Comparison of ENCODE assay signal across 16 cellular contexts in the genomic region with DNA sequence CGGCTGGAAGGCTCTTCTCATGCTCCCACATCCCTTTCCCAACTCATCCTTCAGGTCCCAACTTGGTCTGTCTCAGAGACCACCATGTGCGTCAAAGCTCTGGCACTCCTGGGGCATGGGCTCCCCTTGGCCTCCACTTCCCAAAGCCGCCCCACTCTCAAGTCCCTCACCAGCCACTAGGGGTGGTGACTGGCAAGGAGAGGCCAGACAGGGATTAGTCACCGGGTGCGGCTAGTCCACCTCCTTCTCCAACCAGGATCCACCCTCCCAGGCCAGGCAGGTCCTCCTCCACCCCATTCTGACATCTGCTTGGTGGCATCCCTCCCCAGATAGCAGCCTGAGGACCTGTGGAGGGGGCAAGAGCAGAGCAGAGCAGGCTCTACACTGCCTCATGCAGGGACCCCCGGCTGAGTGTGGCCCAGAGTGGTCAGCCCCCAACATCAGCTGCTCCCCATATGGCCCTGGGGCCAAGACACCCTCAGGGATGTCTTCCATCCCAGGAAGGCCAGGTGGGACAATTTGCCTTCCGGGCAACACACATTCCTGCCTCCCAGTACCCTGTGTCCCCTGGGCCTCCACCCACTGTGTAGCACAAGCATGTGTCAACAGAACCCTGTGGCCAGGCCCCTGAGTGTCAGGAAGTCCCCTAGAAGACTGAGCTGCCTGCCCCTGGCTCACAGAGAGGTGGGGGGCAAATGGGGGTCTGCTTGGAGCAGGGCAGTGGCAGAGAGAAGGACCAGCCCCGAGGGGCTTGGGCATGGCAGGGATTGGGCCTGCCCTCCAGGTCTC. TPM values are rescaled to one million over a fixed set of nuclear protein-coding genes. Genes with fewer than 3 reads are reported as not detected.
DNase-seq lines count a peak whose midpoint lies in the region; FAIRE-seq and TF ChIP-seq lines count a peak whose summit lies in the region.
"Had no signal": no experiment of that assay in that cellular context is flagged by ENCODE, and none has a peak within 500 bp of the region (broad histone marks: within the 10 kb centered on the region; RNA-seq: fewer than 3 reads in every experiment).

No MANE protein-coding gene starts in this region.

- peak in 2 of 3 experiments; percentile 29 to 35; a peak in 3 of 4 replicates for TF ChIP-seq CTCF in H1 (IDR thresholded peaks at IDR 0.05; ENCODE audit: control extremely low read depth in 1 of 3, insufficient read depth in 1 of 3, low read depth in 1 of 3, low read length in 3 of 3)

- H3K18ac ChIP-seq in H1 (ENCODE audit: extremely low read depth, low read length) = no peak overlapping the region
- peak overlapping the region; percentile 45 for H3K18ac ChIP-seq in neuronal stem cell (ENCODE audit: low read length)

- H3K23me2 ChIP-seq in H1 (ENCODE audit: low read depth, low read length) = no peaks in the 10 kb centered on the region; the same call in none of the 2 replicates

- no peak for TF ChIP-seq RAD21 in H1 (IDR thresholded peaks at IDR 0.05 in 1 of 2, conservative IDR thresholded peaks at IDR 0.05 in 1 of 2; ENCODE audit: low read depth in 2 of 2, low read length in 2 of 2)

- TF ChIP-seq POLR2A in H1 (IDR thresholded peaks at IDR 0.05; ENCODE audit: control extremely low read depth in 1 of 2, low read depth in 2 of 2, low read length in 2 of 2) = no peak

- H3K9me3 ChIP-seq in H1 (ENCODE audit: insufficient read depth in 2 of 2, low read depth in 1 of 2, low read length in 1 of 2) (peaks cover 0 to 9% of the 10 kb centered on the region in 2 experiments; a peak in 2 of 4 replicates), neuronal stem cell (replicated peaks in 1 of 2; ENCODE audit: control insufficient read depth in 2 of 2, insufficient read depth in 1 of 2, low read depth in 1 of 2, low read length in 2 of 2) (peaks cover 0 to 2% of the 10 kb centered on the region in 2 donors)
- H3K9me3 ChIP-seq: lower lobe of right lung had no signal

- H2BK5ac ChIP-seq in H1 (ENCODE audit: low read depth, low read length) (no peak overlapping the region), neuronal stem cell (ENCODE audit: low read length) (no peak overlapping the region)

- H2BK15ac ChIP-seq in H1 (ENCODE audit: low read length) (peak overlapping the region; percentile 54; the same call in 1 of the 2 replicates), neuronal stem cell (ENCODE audit: low read length) (no peak overlapping the region)

- CTCF ChIA-PET in H1 (lab: Charles Lee; ENCODE audit: partially characterized antibody) = interaction anchor here (0.9 to 1.3 kb wide), 3 partner anchors 12 to 164 kb away, joined by 3 read pairs; no protein-coding TSS in a partner anchor

- H4K91ac ChIP-seq in H1 (replicated peaks; ENCODE audit: insufficient read length, low read length) = no peak overlapping the region
- no peak overlapping the region for H4K91ac ChIP-seq in neuronal stem cell (ENCODE audit: low read depth, low read length, poor library complexity)

- H3K4me2 ChIP-seq in H1 (ENCODE audit: insufficient read depth in 1 of 2, low read depth in 2 of 2, low read length in 2 of 2) = no peak overlapping the region
- H3K4me2 ChIP-seq in neuronal stem cell (ENCODE audit: insufficient read depth, low read length, poor library complexity, severe bottlenecking) = no peak overlapping the region
- H3K4me2 ChIP-seq: smooth muscle cell had no signal

- no peak overlapping the region for H3K4me3 ChIP-seq in H1 (ENCODE audit: extremely low read depth in 1 of 4, insufficient read depth in 2 of 4, low read depth in 3 of 4, low read length in 4 of 4)
- H3K4me3 ChIP-seq in neuronal stem cell (ENCODE audit: low read length in 2 of 2) = no peak overlapping the region
- H3K4me3 ChIP-seq: heart right ventricle, lower lobe of right lung, smooth muscle cell had no signal

- H4K20me1 ChIP-seq in H1 (replicated peaks in 1 of 2; ENCODE audit: control insufficient read depth in 1 of 2, insufficient read depth in 2 of 2, low read length in 2 of 2) = peaks cover 3 to 20% of the 10 kb centered on the region in 2 experiments

- H3K14ac ChIP-seq in H1 (ENCODE audit: insufficient read length) (no peak overlapping the region), neuronal stem cell (ENCODE audit: low read length) (peak overlapping the region; percentile 59)

- no peaks in the 10 kb centered on the region; a peak in 2 of 7 replicates for H3K27me3 ChIP-seq in H1 (replicated peaks in 1 of 4; ENCODE audit: control insufficient read depth in 3 of 4, extremely low read depth in 1 of 4, insufficient read depth in 3 of 4, low read length in 3 of 4)
- no peaks in the 10 kb centered on the region for H3K27me3 ChIP-seq in neuronal stem cell (ENCODE audit: control insufficient read depth in 3 of 3, insufficient read depth in 3 of 3, low read depth in 1 of 3, low read length in 3 of 3)

- H2AK5ac ChIP-seq in H1 (ENCODE audit: low read depth, low read length) (no peak overlapping the region), neuronal stem cell (ENCODE audit: low read depth, low read length) (peak overlapping the region; percentile 65)

- H3K79me2 ChIP-seq in H1 (ENCODE audit: control insufficient read depth in 1 of 2, insufficient read depth in 2 of 2, low read length in 2 of 2) = no peaks in the 10 kb centered on the region

- POLR2A ChIA-PET in H1 (lab: Charles Lee; ENCODE audit: partially characterized antibody) = no interaction called here

- no peaks in the 10 kb centered on the region for H3K79me1 ChIP-seq in H1 (ENCODE audit: low read depth, low read length)
- peaks cover 2% of the 10 kb centered on the region for H3K79me1 ChIP-seq in neuronal stem cell (ENCODE audit: low read depth, low read length)

- H3K4ac ChIP-seq in H1 (replicated peaks; ENCODE audit: insufficient read length, low read depth, low read length) (no peak overlapping the region), neuronal stem cell (ENCODE audit: low read length) (no peak overlapping the region)

- H2BK20ac ChIP-seq in H1 (ENCODE audit: low read length) = no peak overlapping the region

- H4K5ac ChIP-seq in H1 (ENCODE audit: insufficient read length, low read depth, low read length) = no peak overlapping the region

- peak; percentile 39 for DNase-seq in Daoy (ENCODE audit: low read depth)
- DNase-seq in HT-29 (ENCODE audit: low spot score) = peak; percentile 74
- no peak for DNase-seq in H1 (ENCODE audit: low read depth in 1 of 2, low spot score in 2 of 2)
- no peak for DNase-seq in neuronal stem cell (ENCODE audit: low spot score)
- DNase-seq in GM19240 (ENCODE audit: insufficient read length, low spot score) = no peak
- no peak for DNase-seq in NCI-H748 (lab: John Stamatoyannopoulos, UW; ENCODE audit: unreplicated experiment)
- DNase-seq in cortex of kidney (lab: John Stamatoyannopoulos, UW) = no peak
- DNase-seq: activated T-cell treated with anti-CD3 and anti-CD28 coated beads for 4 hours; amygdala; effector memory CD4-positive, alpha-beta T cell; heart right ventricle; lower lobe of right lung; NCI-H1436 had no signal

- no peak overlapping the region for H3K27ac ChIP-seq in H1 (ENCODE audit: low read depth, low read length)
- H3K27ac ChIP-seq in neuronal stem cell (replicated peaks; ENCODE audit: low read length) = no peak overlapping the region
- H3K27ac ChIP-seq: heart right ventricle, lower lobe of right lung had no signal

- no peak for TF ChIP-seq EP300 in H1 (IDR thresholded peaks at IDR 0.05; ENCODE audit: borderline replicate concordance in 1 of 2, low read depth in 2 of 2, low read length in 2 of 2)

- H2BK12ac ChIP-seq in H1 (ENCODE audit: low read depth, low read length) = no peak overlapping the region
- no peak overlapping the region for H2BK12ac ChIP-seq in neuronal stem cell (ENCODE audit: low read length)

- H3K23ac ChIP-seq in H1 (ENCODE audit: insufficient read length) (no peak overlapping the region), neuronal stem cell (ENCODE audit: low read depth, low read length, poor library complexity) (no peak overlapping the region)

- WGBS in H1 (ENCODE audit: extremely low coverage in 1 of 2, insufficient coverage in 1 of 2, insufficient read length in 1 of 2, insufficient replicate concordance in 2 of 2, low coverage in 1 of 2, low lambda C conversion rate in 2 of 2, missing lambda C conversion rate in 1 of 2), 2 experiments = 86% methylated on average over 7 of the region's 8 CpGs; no CpG with 5 or more reads in 1 of the 2 experiments
- WGBS in neuronal stem cell (ENCODE audit: extremely low coverage in 2 of 2, insufficient read length in 2 of 2, insufficient replicate concordance in 1 of 2), 2 donors = no CpG with 5 or more reads among the region's 8 CpGs

- no peak overlapping the region for H2BK120ac ChIP-seq in H1 (replicated peaks; ENCODE audit: low read depth, low read length)
- no peak overlapping the region for H2BK120ac ChIP-seq in neuronal stem cell (ENCODE audit: low read depth, low read length)

- H3K9ac ChIP-seq in H1 (replicated peaks in 1 of 4; ENCODE audit: extremely low read depth in 1 of 4, low read depth in 3 of 4, low read length in 3 of 4) (no peak overlapping the region), neuronal stem cell (ENCODE audit: low read depth, low read length, poor library complexity) (peak overlapping the region; percentile 66)

- no peak for FAIRE-seq in H1 (lab: Jason Lieb, UNC)
- FAIRE-seq: GM19239 had no signal

- H3K36me3 ChIP-seq in H1 (ENCODE audit: control insufficient read depth in 2 of 4, insufficient read depth in 4 of 4, low read length in 3 of 4) (no peaks in the 10 kb centered on the region), neuronal stem cell (replicated peaks in 1 of 2; ENCODE audit: control insufficient read depth in 2 of 2, insufficient read depth in 2 of 2, low read length in 2 of 2) (peaks cover 0 to 3% of the 10 kb centered on the region in 2 donors)
- H3K36me3 ChIP-seq: heart right ventricle, lower lobe of right lung had no signal

- no peak overlapping the region for H4K8ac ChIP-seq in H1 (ENCODE audit: extremely low read depth, insufficient read depth, low read length)
- peak overlapping the region; percentile 74 for H4K8ac ChIP-seq in neuronal stem cell (ENCODE audit: low read depth, low read length)

- peaks cover 0 to 7% (median 1%) of the 10 kb centered on the region in 4 experiments; a peak in 2 of 7 replicates for H3K4me1 ChIP-seq in H1 (replicated peaks in 1 of 4; ENCODE audit: control insufficient read depth in 3 of 4, insufficient read depth in 4 of 4, low read length in 3 of 4)
- H3K4me1 ChIP-seq in neuronal stem cell (ENCODE audit: control insufficient read depth in 2 of 2, insufficient read depth in 1 of 2, low read depth in 1 of 2, low read length in 2 of 2) = peaks cover 6 to 7% of the 10 kb centered on the region in 2 donors
- H3K4me1 ChIP-seq: heart right ventricle, lower lobe of right lung had no signal

- no peak overlapping the region for H3K56ac ChIP-seq in H1 (replicated peaks; ENCODE audit: insufficient read length, low read depth, low read length)

- H2AFZ ChIP-seq in H1 (ENCODE audit: low read length) = no peak overlapping the region
- H2AFZ ChIP-seq in neuronal stem cell (ENCODE audit: low read length) = no peak overlapping the region

RNA-seq across cellular contexts. Expression of a gene that starts 29.2 kb away (rescaled TPM):
- 14.4 and 22.5 TPM in 2 replicates for total RNA-seq in Daoy (2014; rRNA removed; shearing (Covaris generic))
- total RNA-seq in HT-29 (2014; rRNA removed; shearing (Covaris generic)) = 47.2 and 53.6 TPM in 2 replicates
- total RNA-seq in H1 (2021; fragmentation: NEBNext Ultra II Directional; extraction: Animal tissue kit (Norgen Biotek cat#: 25700)) = 66.0 and 66.1 TPM in 2 replicates
- polyA plus RNA-seq in H1 (2011; rRNA removed) = 32.8 and 38.3 TPM in 2 replicates
- polyA plus RNA-seq in H1 (2011; cell fraction: cytosol; rRNA removed) = 41.4 TPM
- polyA plus RNA-seq in H1 (2011; cell fraction: nucleus; rRNA removed) = 41.1 TPM
- 46.9 to 54.7 TPM (median 49.9 TPM) in 4 replicates for polyA plus RNA-seq in H1 (2012, experiment 1 of 2)
- polyA plus RNA-seq in H1 (2012, experiment 2 of 2) = 35.5 TPM
- polyA plus RNA-seq in H1 (2013, experiment 1 of 2) = 44.4 TPM
- 44.2 TPM for polyA plus RNA-seq in H1 (2013, experiment 2 of 2)
- 42.5 and 44.7 TPM in 2 replicates for polyA minus RNA-seq in H1 (2011; rRNA and poly(A)+ RNA removed)
- 40.8 TPM for polyA minus RNA-seq in H1 (2011; cell fraction: cytosol; rRNA and poly(A)+ RNA removed)
- 22.0 TPM for polyA minus RNA-seq in H1 (2011; cell fraction: nucleus; rRNA and poly(A)+ RNA removed)
- polyA plus RNA-seq in neuronal stem cell (2013, experiment 1 of 2) = 33.5 TPM
- polyA plus RNA-seq in neuronal stem cell (2013, experiment 2 of 2) = 33.7 TPM

RNA-seq across cellular contexts. Expression of a gene that starts 49.0 kb away (rescaled TPM):
- 0.51 and 1.7 TPM in 2 replicates for total RNA-seq in Daoy (2014; rRNA removed; shearing (Covaris generic))
- total RNA-seq in HT-29 (2014; rRNA removed; shearing (Covaris generic)) = 1.3 and 2.7 TPM in 2 replicates
- 0.41 TPM in 1 of 2 replicates, not detected in the other for total RNA-seq in H1 (2021; fragmentation: NEBNext Ultra II Directional; extraction: Animal tissue kit (Norgen Biotek cat#: 25700))
- 0.11 and 0.16 TPM in 2 replicates for polyA plus RNA-seq in H1 (2011; rRNA removed)
- 0.16 TPM for polyA plus RNA-seq in H1 (2011; cell fraction: cytosol; rRNA removed)
- 0.77 TPM for polyA plus RNA-seq in H1 (2011; cell fraction: nucleus; rRNA removed)
- polyA plus RNA-seq in H1 (2012, experiment 1 of 2) = 0.19 TPM in 1 of 4 replicates, not detected in the others
- polyA plus RNA-seq in H1 (2012, experiment 2 of 2) = not detected
- polyA plus RNA-seq in H1 (2013, experiment 1 of 2) = 0.06 TPM
- 0.06 TPM for polyA plus RNA-seq in H1 (2013, experiment 2 of 2)
- polyA minus RNA-seq in H1 (2011; rRNA and poly(A)+ RNA removed) = not detected in 2 replicates
- not detected for polyA minus RNA-seq in H1 (2011; cell fraction: cytosol; rRNA and poly(A)+ RNA removed)
- not detected for polyA minus RNA-seq in H1 (2011; cell fraction: nucleus; rRNA and poly(A)+ RNA removed)
- polyA plus RNA-seq in neuronal stem cell (2013, experiment 1 of 2) = 0.03 TPM
- polyA plus RNA-seq in neuronal stem cell (2013, experiment 2 of 2) = 0.06 TPM
- total RNA-seq: temporal lobe had no signal
- polyA plus RNA-seq: heart right ventricle had no signal

Comparison
In these comparisons a context has a peak if more than half of its experiments do, and no peak if none do; other contexts are left out.
1. DNase-seq: peak in Daoy (single experiment) and HT-29 (single experiment); none in H1 (0 of 2), neuronal stem cell (single experiment), GM19240 (single experiment), NCI-H748 (single experiment) and cortex of kidney (single experiment).